In the genomic region with DNA sequence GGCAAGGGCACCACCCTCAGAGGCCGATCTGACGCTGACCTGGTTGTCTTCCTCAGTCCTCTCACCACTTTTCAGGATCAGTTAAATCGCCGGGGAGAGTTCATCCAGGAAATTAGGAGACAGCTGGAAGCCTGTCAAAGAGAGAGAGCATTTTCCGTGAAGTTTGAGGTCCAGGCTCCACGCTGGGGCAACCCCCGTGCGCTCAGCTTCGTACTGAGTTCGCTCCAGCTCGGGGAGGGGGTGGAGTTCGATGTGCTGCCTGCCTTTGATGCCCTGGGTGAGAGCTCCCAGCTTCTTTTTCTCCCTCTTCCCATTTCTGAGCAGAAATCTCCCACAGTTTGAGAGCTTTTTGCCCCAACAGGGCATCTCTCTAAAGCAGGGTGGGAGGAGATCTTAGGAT, we compare ENCODE assay signal across 11 cellular contexts. TPM values are rescaled to one million over a fixed set of nuclear protein-coding genes. Genes with fewer than 3 reads are reported as not detected.
A peak's percentile ranks its signal among the peaks of the same experiment; 100 is the strongest.
DNase-seq lines count a peak whose midpoint lies in the region; ATAC-seq, FAIRE-seq and TF ChIP-seq lines count a peak whose summit lies in the region.
"Had no signal": no experiment of that assay in that cellular context is flagged by ENCODE, and none has a peak within 500 bp of the region (broad histone marks: within the 10 kb centered on the region; RNA-seq: fewer than 3 reads in every experiment).

No MANE protein-coding gene starts in this region.

- H3K27me3 ChIP-seq in left ventricle myocardium inferior (ENCODE audit: low read depth) = peaks cover 12% of the 10 kb centered on the region
- H3K27me3 ChIP-seq in mucosa of stomach (ENCODE audit: control insufficient read depth, insufficient read depth, low read length) = no peaks in the 10 kb centered on the region
- no peaks in the 10 kb centered on the region for H3K27me3 ChIP-seq in upper lobe of left lung
- H3K27me3 ChIP-seq in gastrocnemius medialis = no peaks in the 10 kb centered on the region

- H3K27ac ChIP-seq in left ventricle myocardium inferior (replicated peaks) = no peak overlapping the region
- peak overlapping the region in 2 of 4 donors; percentile 75 to 79 for H3K27ac ChIP-seq in upper lobe of left lung
- no peak overlapping the region for H3K27ac ChIP-seq in gastrocnemius medialis

- H3K9ac ChIP-seq in mucosa of stomach (ENCODE audit: low read length) = peak overlapping the region; percentile 54

- peaks cover 13 to 63% of the 10 kb centered on the region in 2 donors for H3K36me3 Mint-ChIP-seq in activated naive CD4-positive, alpha-beta T cell treated with anti-CD3 and anti-CD28 coated beads, Interleukin-2, amount 50 U/mL, for 72 hours

- no peak for TF ChIP-seq POLR2A in upper lobe of left lung (IDR thresholded peaks at IDR 0.05)
- no peak for TF ChIP-seq POLR2A in gastrocnemius medialis (IDR thresholded peaks at IDR 0.05)

- intact Hi-C loops in left ventricle myocardium inferior (cut with micrococcal nuclease) = no loop called here
- intact Hi-C loops in Right ventricle myocardium superior (cut with DNase I) = no loop called here
- intact Hi-C loops in gastrocnemius medialis (cut with DNase I; ENCODE audit: low total_unique reads) = no loop called here

- no peak for ATAC-seq in Right ventricle myocardium superior (ENCODE audit: poor library complexity)
- no peak for ATAC-seq in activated naive CD4-positive, alpha-beta T cell treated with anti-CD3 and anti-CD28 coated beads, Interleukin-2, amount 50 U/mL, for 72 hours
- no peak for ATAC-seq in upper lobe of left lung (ENCODE audit: low FRiP score in 2 of 2)
- no peak for ATAC-seq in gastrocnemius medialis
- no peak for ATAC-seq in GM21825 (IDR thresholded peaks at IDR 0.05; ENCODE audit: unreplicated experiment)

- H3K36me3 ChIP-seq in left ventricle myocardium inferior (peaks cover 23% of the 10 kb centered on the region), mucosa of stomach (ENCODE audit: control insufficient read depth, insufficient read depth, low read length) (no peaks in the 10 kb centered on the region), upper lobe of left lung (peaks cover 0 to 6% (median 0%) of the 10 kb centered on the region in 4 donors), gastrocnemius medialis (no peaks in the 10 kb centered on the region)

- no peak for FAIRE-seq in HTR-8/SVneo (lab: Jason Lieb, UNC)

- H3K4me1 ChIP-seq in left ventricle myocardium inferior (peaks cover 25% of the 10 kb centered on the region), mucosa of stomach (ENCODE audit: control insufficient read depth, insufficient read depth, low read length) (peaks cover 40% of the 10 kb centered on the region), upper lobe of left lung (peaks cover 28 to 45% (median 30%) of the 10 kb centered on the region in 4 donors), gastrocnemius medialis (no peaks in the 10 kb centered on the region)

- DNase-seq in left ventricle myocardium inferior = no peak
- no peak for DNase-seq in Right ventricle myocardium superior
- DNase-seq in activated naive CD4-positive, alpha-beta T cell treated with anti-CD3 and anti-CD28 coated beads, Interleukin-2, amount 50 U/mL, for 72 hours (ENCODE audit: low spot score in 2 of 2) = no peak
- DNase-seq in upper lobe of left lung = peak in 1 of 2 donors; percentile 36
- DNase-seq in HTR-8/SVneo (ENCODE audit: insufficient read length, low spot score) = no peak
- DNase-seq in gastrocnemius medialis = no peak
- DNase-seq: mesendoderm, NCI-H446 treated with DMSO at 0.1 percent for 48 hours, T1000 had no signal

- peak overlapping the region; percentile 83 to 86 for H3K27ac Mint-ChIP-seq in activated naive CD4-positive, alpha-beta T cell treated with anti-CD3 and anti-CD28 coated beads, Interleukin-2, amount 50 U/mL, for 72 hours

- H3K9me3 Mint-ChIP-seq in activated naive CD4-positive, alpha-beta T cell treated with anti-CD3 and anti-CD28 coated beads, Interleukin-2, amount 50 U/mL, for 72 hours = peaks cover 7 to 18% of the 10 kb centered on the region in 2 donors

- WGBS in upper lobe of left lung, 2 donors = 50 to 59% methylated on average over 12 of the region's 12 CpGs

- H3K4me3 ChIP-seq in left ventricle myocardium inferior (peak overlapping the region; percentile 63), mucosa of stomach (ENCODE audit: low read length) (peak overlapping the region; percentile 31), upper lobe of left lung (peak overlapping the region in 3 of 4 donors; percentile 45 to 60 (median 56)), gastrocnemius medialis (peak overlapping the region in 1 of 4 donors; percentile 51)

- H3K9me3 ChIP-seq in left ventricle myocardium inferior (replicated peaks) (peaks cover 21% of the 10 kb centered on the region), mucosa of stomach (ENCODE audit: control insufficient read depth, low read length) (no peaks in the 10 kb centered on the region), upper lobe of left lung (peaks cover 0 to 14% (median 10%) of the 10 kb centered on the region in 4 donors), gastrocnemius medialis (peaks cover 0 to 6% (median 6%) of the 10 kb centered on the region in 3 donors)

- no peak for TF ChIP-seq CTCF in left ventricle myocardium inferior (IDR thresholded peaks at IDR 0.05; ENCODE audit: borderline replicate concordance)
- no peak for TF ChIP-seq CTCF in upper lobe of left lung (IDR thresholded peaks at IDR 0.05)
- no peak for TF ChIP-seq CTCF in gastrocnemius medialis (IDR thresholded peaks at IDR 0.05 in 4 of 5, conservative IDR thresholded peaks at IDR 0.05 in 1 of 5)

- no peak for TF ChIP-seq EP300 in upper lobe of left lung (IDR thresholded peaks at IDR 0.05)

- in situ Hi-C loops in gastrocnemius medialis (cut with MboI; ENCODE audit: low sequenced_read_pairs in 4 of 4) = no loop called here

RNA-seq across cellular contexts. Expression of a gene that starts 1.8 kb away (rescaled TPM):
- total RNA-seq in left ventricle myocardium inferior (4.8 TPM), Right ventricle myocardium superior (4.6 TPM), upper lobe of left lung (10 to 100 TPM; 20.1 to 70.6 (median 44.0) TPM), gastrocnemius medialis (1 to 10 TPM; 1.2 to 2.7 (median 1.8) TPM)
- total RNA-seq in activated naive CD4-positive, alpha-beta T cell treated with anti-CD3 and anti-CD28 coated beads, Interleukin-2, amount 50 U/mL, for 72 hours = 10 to 100 TPM; 17.8 to 85.9 TPM

RNA-seq across cellular contexts. Expression of a gene that starts 29.7 kb away (rescaled TPM):
- total RNA-seq in left ventricle myocardium inferior (5.4 TPM), Right ventricle myocardium superior (5.1 TPM), upper lobe of left lung (10 to 100 TPM; 15.3 to 61.9 (median 28.8) TPM), gastrocnemius medialis (1 to 10 TPM; 1.4 to 5.3 (median 4.2) TPM)
- total RNA-seq in activated naive CD4-positive, alpha-beta T cell treated with anti-CD3 and anti-CD28 coated beads, Interleukin-2, amount 50 U/mL, for 72 hours = 10 to 100 TPM; 21.8 to 76.6 TPM
